In the genomic region with DNA sequence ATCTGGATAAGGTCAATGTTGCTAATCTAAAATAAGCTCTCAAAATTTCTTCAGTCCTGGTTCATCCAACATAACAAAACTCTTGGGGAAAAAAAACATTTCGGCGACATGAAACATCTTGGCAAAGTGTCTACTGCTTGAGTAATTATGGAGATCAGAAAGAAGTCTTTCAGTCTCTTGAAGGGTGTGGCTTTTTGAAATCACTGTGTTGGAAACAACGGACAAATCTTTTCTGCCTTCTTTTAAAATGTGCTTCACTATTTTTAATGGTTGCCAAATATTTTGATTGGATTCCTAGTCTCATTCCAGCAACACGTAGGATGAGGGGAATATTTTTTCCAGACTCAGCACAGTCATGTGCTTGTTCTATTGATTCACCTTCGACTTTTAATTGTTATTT, we compare ENCODE assay signal across 1 cellular context.
TF ChIP-seq lines count a peak whose summit lies in the region.

No MANE protein-coding gene starts in this region.

TF ChIP-seq in GM23338, 12 proteins besides CTCF, POLR2A, EP300 and RAD21 (continued from another document):
- TF ChIP-seq ZNF462 (CRISPR knock-in tag; IDR thresholded peaks at IDR 0.05) (no peak), ZNF114 (CRISPR knock-in tag; IDR thresholded peaks at IDR 0.05) (no peak), EZH2phosphoT487 (IDR thresholded peaks at IDR 0.05; ENCODE audit: unreplicated experiment) (no peak), JUNB (IDR thresholded peaks at IDR 0.05; ENCODE audit: unreplicated experiment) (no peak), CREB1 (CRISPR knock-in tag; IDR thresholded peaks at IDR 0.05; ENCODE audit: low read depth) (no peak), ETS1 (IDR thresholded peaks at IDR 0.05) (no peak), EZH2 (IDR thresholded peaks at IDR 0.05; ENCODE audit: low read depth, unreplicated experiment) (no peak), POLR2AphosphoS5 (IDR thresholded peaks at IDR 0.05; ENCODE audit: low read depth) (no peak), ZNF331 (CRISPR knock-in tag; IDR thresholded peaks at IDR 0.05; ENCODE audit: low read depth) (no peak), STAT1 (IDR thresholded peaks at IDR 0.05; ENCODE audit: unreplicated experiment) (no peak), REST (IDR thresholded peaks at IDR 0.05; ENCODE audit: unreplicated experiment) (no peak)
